9 cellular contexts compared by ENCODE assay signal in the genomic region with DNA sequence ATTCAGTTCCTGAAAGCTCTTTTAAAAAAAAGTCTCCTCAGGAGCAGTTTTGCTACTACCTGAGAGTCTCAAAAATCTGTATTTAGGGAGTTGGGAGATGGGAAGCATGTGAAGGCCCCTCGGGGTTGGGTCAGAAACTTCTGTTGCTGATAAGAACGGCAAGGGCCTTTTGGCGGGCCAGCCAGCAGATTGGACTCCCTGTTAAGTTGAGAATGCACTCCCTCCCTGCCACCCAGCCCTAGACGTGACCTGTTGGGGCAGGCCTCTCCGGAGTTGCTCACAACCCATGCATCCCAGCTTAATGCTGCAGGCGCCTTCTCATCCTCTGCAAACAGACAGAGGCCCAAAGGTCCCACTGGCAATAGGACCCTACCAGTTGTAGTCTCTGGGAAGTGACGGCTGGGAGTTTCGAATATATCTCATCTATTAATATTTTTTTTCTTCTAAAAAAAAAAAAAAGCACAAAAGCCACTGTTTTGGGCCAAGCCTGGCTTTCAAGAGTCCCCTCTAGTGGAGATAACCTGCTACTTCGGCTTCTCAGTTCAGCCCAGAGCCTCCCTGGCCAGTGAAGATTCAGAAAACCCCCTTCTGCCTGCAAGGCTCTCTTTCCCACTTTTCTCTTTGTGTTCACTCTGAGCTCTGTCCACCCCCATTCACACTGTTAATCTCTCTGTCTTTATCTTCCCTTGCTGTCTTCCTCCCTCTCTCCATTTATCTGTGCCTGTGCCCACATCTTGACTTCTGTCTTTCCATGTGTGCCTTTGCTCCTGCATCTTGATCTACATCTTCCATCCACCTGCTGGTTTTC. TPM values are rescaled to one million over a fixed set of nuclear protein-coding genes. Genes with fewer than 3 reads are reported as not detected.
DNase-seq lines count a peak whose midpoint lies in the region; ATAC-seq, FAIRE-seq and TF ChIP-seq lines count a peak whose summit lies in the region.
"Had no signal": no experiment of that assay in that cellular context is flagged by ENCODE, and none has a peak within 500 bp of the region (broad histone marks: within the 10 kb centered on the region; RNA-seq: fewer than 3 reads in every experiment).

No MANE protein-coding gene starts in this region.

- peaks cover 63% of the 10 kb centered on the region for H3K4me1 Mint-ChIP-seq in neural crest cell
- H3K4me1 Mint-ChIP-seq in T-helper 2 cell treated with Interferon-gamma antibody and Interleukin-4, amounts not matched to agents 5 μg/mL and 100 μg/mL, for 36 hours (ENCODE audit: low read depth): peaks cover 14% of the 10 kb centered on the region

- no peaks in the 10 kb centered on the region for H3K79me2 ChIP-seq in fibroblast of lung (ENCODE audit: control insufficient read depth, insufficient read depth, low read length)

- H3K27me3 Mint-ChIP-seq in neural crest cell (ENCODE audit: low read depth): peaks cover 34% of the 10 kb centered on the region
- H3K27me3 Mint-ChIP-seq in T-helper 2 cell treated with Interferon-gamma antibody and Interleukin-4, amounts not matched to agents 5 μg/mL and 100 μg/mL, for 36 hours (ENCODE audit: low read depth): peaks cover 71% of the 10 kb centered on the region

- no peak overlapping the region for H3K4me3 ChIP-seq in fibroblast of lung (replicated peaks in 1 of 4; ENCODE audit: control extremely low read depth in 1 of 4, insufficient read depth in 1 of 4, low read depth in 3 of 4, low read length in 4 of 4)

- H3K4me3 Mint-ChIP-seq in neural crest cell: peak overlapping the region; percentile 91
- no peak overlapping the region for H3K4me3 Mint-ChIP-seq in T-helper 2 cell treated with Interferon-gamma antibody and Interleukin-4, amounts not matched to agents 5 μg/mL and 100 μg/mL, for 36 hours
- H3K4me3 Mint-ChIP-seq: CD8-positive, alpha-beta memory T cell had no signal

- no peak overlapping the region for H3K27ac ChIP-seq in fibroblast of lung (ENCODE audit: insufficient read depth, low read length)

- no peaks in the 10 kb centered on the region for H3K9me3 ChIP-seq in fibroblast of lung (ENCODE audit: control insufficient read depth, insufficient read depth, low read depth, low read length)

- no peak for FAIRE-seq in HTR-8/SVneo (lab: Jason Lieb, UNC)

- no peak overlapping the region for H3K4me2 ChIP-seq in fibroblast of lung (ENCODE audit: extremely low read depth, insufficient read depth, low read length)

- H3K9me3 Mint-ChIP-seq in neural crest cell: no peaks in the 10 kb centered on the region
- H3K9me3 Mint-ChIP-seq in T-helper 2 cell treated with Interferon-gamma antibody and Interleukin-4, amounts not matched to agents 5 μg/mL and 100 μg/mL, for 36 hours: no peaks in the 10 kb centered on the region
- H3K9me3 Mint-ChIP-seq: CD8-positive, alpha-beta memory T cell had no signal

- peak; percentile 86 to 90 for TF ChIP-seq CTCF in fibroblast of lung (conservative IDR thresholded peaks at IDR 0.05 in 1 of 2, IDR thresholded peaks at IDR 0.05 in 1 of 2; ENCODE audit: low read depth in 1 of 2, low read length in 2 of 2)
- TF ChIP-seq CTCF in neural crest cell (conservative IDR thresholded peaks at IDR 0.05): peak; percentile 84

- no peak overlapping the region for H3K27ac Mint-ChIP-seq in neural crest cell (ENCODE audit: unreplicated experiment)
- H3K27ac Mint-ChIP-seq in T-helper 2 cell treated with Interferon-gamma antibody and Interleukin-4, amounts not matched to agents 5 μg/mL and 100 μg/mL, for 36 hours: no peak overlapping the region
- H3K27ac Mint-ChIP-seq: CD8-positive, alpha-beta memory T cell had no signal

- H3K4me1 ChIP-seq in fibroblast of lung (ENCODE audit: control insufficient read depth, extremely low read depth, insufficient read depth, low read length): no peaks in the 10 kb centered on the region

- DNase-seq in NCI-H1417 (lab: John Stamatoyannopoulos, UW) (peak in 2 of 3 experiments; percentile 26 to 60), NCI-H1417 treated with DMSO at 0.1 percent for 48 hours (lab: John Stamatoyannopoulos, UW) (no peak), HTR-8/SVneo (ENCODE audit: insufficient read length, low spot score) (peak; percentile 66), SKM-1 treated with dmso at 0.1 percent for 144 hours (lab: John Stamatoyannopoulos, UW; ENCODE audit: unreplicated experiment) (peak; percentile 61), fibroblast of lung (ENCODE audit: low read depth in 2 of 2) (peak; percentile 44 to 74), neural crest cell (ENCODE audit: low read depth, low spot score) (no peak)
- DNase-seq in T-helper 2 cell treated with Interferon-gamma antibody and Interleukin-4, amounts not matched to agents 5 μg/mL and 100 μg/mL, for 36 hours (ENCODE audit: low spot score): no peak

- peaks cover 4% of the 10 kb centered on the region for H3K27me3 ChIP-seq in fibroblast of lung (ENCODE audit: control insufficient read depth, insufficient read depth, low read length)

- H3K9ac ChIP-seq in fibroblast of lung (ENCODE audit: insufficient read depth, low read length): no peak overlapping the region

- no peaks in the 10 kb centered on the region for H4K20me1 ChIP-seq in fibroblast of lung (ENCODE audit: control insufficient read depth, extremely low read depth, insufficient read depth, low read length)

- no peaks in the 10 kb centered on the region for H3K36me3 Mint-ChIP-seq in neural crest cell (ENCODE audit: low read depth)
- H3K36me3 Mint-ChIP-seq in T-helper 2 cell treated with Interferon-gamma antibody and Interleukin-4, amounts not matched to agents 5 μg/mL and 100 μg/mL, for 36 hours (ENCODE audit: low read depth): no peaks in the 10 kb centered on the region

- no peak for ATAC-seq in HG02981 (IDR thresholded peaks at IDR 0.05; ENCODE audit: unreplicated experiment)

- no peaks in the 10 kb centered on the region for H3K36me3 ChIP-seq in fibroblast of lung (ENCODE audit: control insufficient read depth, insufficient read depth, low read length)

- H2AFZ ChIP-seq in fibroblast of lung (ENCODE audit: low read length): no peak overlapping the region

RNA-seq across cellular contexts. Expression of gene PLXNA2, which starts 5.3 kb away (rescaled TPM):
- total RNA-seq in fibroblast of lung (2.0 and 2.8 TPM in 2 replicates), neural crest cell (35.0 and 37.7 TPM in 2 replicates)
- polyA plus RNA-seq in fibroblast of lung: 0.43 and 0.80 TPM in 2 replicates
- polyA plus RNA-seq in fibroblast of lung (2012): 0.80 and 0.88 TPM in 2 replicates
- 4.3 and 5.9 TPM in 2 replicates for polyA minus RNA-seq in fibroblast of lung (ENCODE audit: low replicate concordance)

Comparison
In these comparisons a context has a peak if more than half of its experiments do, and no peak if none do; other contexts are left out.
1. DNase-seq: peak in NCI-H1417 (2 of 3), HTR-8/SVneo (single experiment), SKM-1 treated with dmso at 0.1 percent for 144 hours (single experiment) and fibroblast of lung (2 of 2); none in NCI-H1417 treated with DMSO at 0.1 percent for 48 hours (single experiment), neural crest cell (single experiment) and T-helper 2 cell treated with Interferon-gamma antibody and Interleukin-4, amounts not matched to agents 5 μg/mL and 100 μg/mL, for 36 hours (single experiment).